In the genomic region with DNA sequence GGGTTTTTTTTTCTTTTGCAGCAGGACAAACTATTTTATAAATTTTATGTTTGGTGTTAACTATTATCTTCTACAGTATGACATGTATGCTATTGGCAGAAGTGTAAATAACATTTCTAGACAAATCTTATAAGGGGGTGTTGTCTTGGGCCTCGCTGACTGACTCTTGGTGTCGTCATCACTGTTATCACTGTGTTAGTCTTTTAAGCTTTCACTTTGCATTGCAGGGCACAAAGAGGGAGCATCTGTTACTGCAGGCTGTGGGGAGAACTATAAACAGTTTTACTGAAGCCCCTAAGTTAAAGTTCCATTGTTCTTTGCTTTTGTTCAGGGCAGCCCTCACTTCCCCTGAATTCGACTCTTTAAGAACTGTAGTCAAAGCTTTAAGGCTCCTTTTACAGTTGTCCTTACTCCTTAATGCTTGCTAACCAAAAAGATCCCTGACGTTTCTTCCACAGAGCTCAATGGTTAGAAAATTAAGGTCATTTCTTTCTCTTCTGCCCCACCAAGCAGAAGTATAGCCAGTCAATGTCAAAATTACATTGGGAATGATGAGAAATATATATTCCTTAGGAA, we compare ENCODE assay signal across 9 cellular contexts.
DNase-seq lines count a peak whose midpoint lies in the region; ATAC-seq, FAIRE-seq and TF ChIP-seq lines count a peak whose summit lies in the region.
"Had no signal": no experiment of that assay in that cellular context is flagged by ENCODE, and none has a peak within 500 bp of the region (broad histone marks: within the 10 kb centered on the region; RNA-seq: fewer than 3 reads in every experiment).

No MANE protein-coding gene starts in this region.

- TF ChIP-seq RAD21 in H1 (IDR thresholded peaks at IDR 0.05 in 1 of 2, conservative IDR thresholded peaks at IDR 0.05 in 1 of 2; ENCODE audit: low read depth in 2 of 2, low read length in 2 of 2) = no peak

- H4K20me1 ChIP-seq in H1 (replicated peaks in 1 of 2; ENCODE audit: control insufficient read depth in 1 of 2, insufficient read depth in 2 of 2, low read length in 2 of 2) = no peaks in the 10 kb centered on the region
- H4K20me1 ChIP-seq in osteoblast (ENCODE audit: insufficient read depth, low read length) = no peaks in the 10 kb centered on the region

- no peak for TF ChIP-seq EP300 in H1 (IDR thresholded peaks at IDR 0.05; ENCODE audit: borderline replicate concordance in 1 of 2, low read depth in 2 of 2, low read length in 2 of 2)

- WGBS in H1 (ENCODE audit: extremely low coverage in 1 of 2, insufficient coverage in 1 of 2, insufficient read length in 1 of 2, insufficient replicate concordance in 2 of 2, low coverage in 1 of 2, low lambda C conversion rate in 2 of 2, missing lambda C conversion rate in 1 of 2), 2 experiments = 65% methylated on average over 4 of the region's 4 CpGs; no CpG with 5 or more reads in 1 of the 2 experiments

- H3K36me3 ChIP-seq in HUES6 (ENCODE audit: control insufficient read depth, insufficient read depth, low read length) = no peaks in the 10 kb centered on the region
- H3K36me3 ChIP-seq in H1 (ENCODE audit: control insufficient read depth in 2 of 4, insufficient read depth in 4 of 4, low read length in 3 of 4) = no peaks in the 10 kb centered on the region
- no peaks in the 10 kb centered on the region for H3K36me3 ChIP-seq in osteoblast (ENCODE audit: insufficient read depth, low read length)

- no peak overlapping the region for H4K5ac ChIP-seq in H1 (ENCODE audit: insufficient read length, low read depth, low read length)

- H3K23ac ChIP-seq in H1 (ENCODE audit: insufficient read length) = no peak overlapping the region

- DNase-seq in H1 (ENCODE audit: low read depth in 1 of 2, low spot score in 2 of 2) (no peak), osteoblast (ENCODE audit: insufficient read length, low spot score, missing footprints) (no peak), activated T-cell treated with anti-CD3 and anti-CD28 coated beads for 4 hours (no peak)

- no peak overlapping the region for H2BK20ac ChIP-seq in H1 (ENCODE audit: low read length)

- H4K8ac ChIP-seq in H1 (ENCODE audit: extremely low read depth, insufficient read depth, low read length) = no peak overlapping the region

- no peak overlapping the region for H2BK12ac ChIP-seq in H1 (ENCODE audit: low read depth, low read length)

- TF ChIP-seq CTCF in H1 (IDR thresholded peaks at IDR 0.05; ENCODE audit: control extremely low read depth in 1 of 3, insufficient read depth in 1 of 3, low read depth in 1 of 3, low read length in 3 of 3) = no peak
- TF ChIP-seq CTCF in osteoblast (IDR thresholded peaks at IDR 0.05; ENCODE audit: extremely low read depth, low read depth, low read length) = no peak

- ATAC-seq in GM18511 (IDR thresholded peaks at IDR 0.05; ENCODE audit: unreplicated experiment) (peak; percentile 35), GM18858 (IDR thresholded peaks at IDR 0.05; ENCODE audit: unreplicated experiment) (no peak), HG02763 (IDR thresholded peaks at IDR 0.05; ENCODE audit: unreplicated experiment) (no peak)

- H4K91ac ChIP-seq in H1 (replicated peaks; ENCODE audit: insufficient read length, low read length) = no peak overlapping the region

- no peak overlapping the region for H2AK5ac ChIP-seq in H1 (ENCODE audit: low read depth, low read length)

- no peak overlapping the region for H3K56ac ChIP-seq in H1 (replicated peaks; ENCODE audit: insufficient read length, low read depth, low read length)

- H3K18ac ChIP-seq in H1 (ENCODE audit: extremely low read depth, low read length) = no peak overlapping the region

- H3K9me3 ChIP-seq in HUES6 (ENCODE audit: control insufficient read depth, insufficient read depth, low read depth, low read length) (no peaks in the 10 kb centered on the region), H1 (ENCODE audit: insufficient read depth in 2 of 2, low read depth in 1 of 2, low read length in 1 of 2) (no peaks in the 10 kb centered on the region), osteoblast (ENCODE audit: low read depth, low read length) (no peaks in the 10 kb centered on the region)
- H3K9me3 ChIP-seq: body of pancreas had no signal

- H3K14ac ChIP-seq in H1 (ENCODE audit: insufficient read length) = no peak overlapping the region

- CTCF ChIA-PET in H1 (lab: Charles Lee; ENCODE audit: partially characterized antibody) = interaction anchor here (0.7 to 3.9 kb wide), 50 partner anchors 8 to 620 kb away, joined by 3 to 32 read pairs (median 4); no protein-coding TSS in a partner anchor

- no peak overlapping the region for H3K9ac ChIP-seq in HUES6 (ENCODE audit: low read length)
- no peak overlapping the region for H3K9ac ChIP-seq in H1 (replicated peaks in 1 of 4; ENCODE audit: extremely low read depth in 1 of 4, low read depth in 3 of 4, low read length in 3 of 4)

- no peak overlapping the region for H2BK120ac ChIP-seq in H1 (replicated peaks; ENCODE audit: low read depth, low read length)

- POLR2A ChIA-PET in H1 (lab: Charles Lee; ENCODE audit: partially characterized antibody) = no interaction called here

- no peak for FAIRE-seq in H1 (lab: Jason Lieb, UNC)

- H3K79me2 ChIP-seq in H1 (ENCODE audit: control insufficient read depth in 1 of 2, insufficient read depth in 2 of 2, low read length in 2 of 2) = no peaks in the 10 kb centered on the region
- no peaks in the 10 kb centered on the region for H3K79me2 ChIP-seq in osteoblast (ENCODE audit: insufficient read depth, low read length)

- H3K27me3 ChIP-seq in HUES6 (ENCODE audit: control insufficient read depth, insufficient read depth, low read length) = no peaks in the 10 kb centered on the region
- H3K27me3 ChIP-seq in H1 (replicated peaks in 1 of 4; ENCODE audit: control insufficient read depth in 3 of 4, extremely low read depth in 1 of 4, insufficient read depth in 3 of 4, low read length in 3 of 4) = no peaks in the 10 kb centered on the region
- H3K27me3 ChIP-seq in osteoblast (ENCODE audit: insufficient read depth, low read length) = peaks cover 5% of the 10 kb centered on the region
- H3K27me3 ChIP-seq: body of pancreas had no signal

- no peaks in the 10 kb centered on the region for H3K23me2 ChIP-seq in H1 (ENCODE audit: low read depth, low read length)

- TF ChIP-seq POLR2A in H1 (IDR thresholded peaks at IDR 0.05; ENCODE audit: control extremely low read depth in 1 of 2, low read depth in 2 of 2, low read length in 2 of 2) = no peak

- H3K4me1 ChIP-seq in HUES6 (ENCODE audit: control insufficient read depth, insufficient read depth, low read length) (peaks cover 21% of the 10 kb centered on the region), H1 (replicated peaks in 1 of 4; ENCODE audit: control insufficient read depth in 3 of 4, insufficient read depth in 4 of 4, low read length in 3 of 4) (peaks cover 3 to 11% (median 6%) of the 10 kb centered on the region in 4 experiments; a peak in 4 of 7 replicates), osteoblast (ENCODE audit: insufficient read depth, low read length) (peaks cover 4% of the 10 kb centered on the region)

- 0 out of 2 replicates have a peak overlapping the region, but pooled peaks have one; percentile 10 for H3K27ac ChIP-seq in HUES6 (ENCODE audit: low read depth, low read length)
- H3K27ac ChIP-seq in H1 (ENCODE audit: low read depth, low read length) = no peak overlapping the region
- no peak overlapping the region for H3K27ac ChIP-seq in osteoblast (ENCODE audit: low read depth, low read length)
- H3K27ac ChIP-seq: body of pancreas, PC-9 had no signal

- no peak overlapping the region for H2BK15ac ChIP-seq in H1 (ENCODE audit: low read length)

- H2AFZ ChIP-seq in H1 (ENCODE audit: low read length) = peak overlapping the region; percentile 72
- peak overlapping the region; percentile 56 for H2AFZ ChIP-seq in osteoblast (ENCODE audit: low read length)

- H3K4ac ChIP-seq in H1 (replicated peaks; ENCODE audit: insufficient read length, low read depth, low read length) = no peak overlapping the region

- H2BK5ac ChIP-seq in H1 (ENCODE audit: low read depth, low read length) = no peak overlapping the region

- peak overlapping the region; percentile 26; the same call in 1 of the 2 replicates for H3K4me3 ChIP-seq in HUES6 (ENCODE audit: low read depth, low read length)
- no peak overlapping the region; a peak in 1 of 8 replicates for H3K4me3 ChIP-seq in H1 (ENCODE audit: extremely low read depth in 1 of 4, insufficient read depth in 2 of 4, low read depth in 3 of 4, low read length in 4 of 4)
- peak overlapping the region; percentile 63 for H3K4me3 ChIP-seq in osteoblast (ENCODE audit: insufficient read depth, low read length)
- H3K4me3 ChIP-seq: body of pancreas, PC-9 had no signal

- H3K4me2 ChIP-seq in H1 (ENCODE audit: insufficient read depth in 1 of 2, low read depth in 2 of 2, low read length in 2 of 2) = peak overlapping the region; percentile 1 to 2; a peak in 1 of 4 replicates
- peak overlapping the region; percentile 84 for H3K4me2 ChIP-seq in osteoblast (ENCODE audit: insufficient read depth, low read length)

- no peaks in the 10 kb centered on the region for H3K79me1 ChIP-seq in H1 (ENCODE audit: low read depth, low read length)

TF ChIP-seq in H1, 55 proteins besides CTCF, POLR2A, EP300 and RAD21:
- TF ChIP-seq GABPA (IDR thresholded peaks at IDR 0.05; ENCODE audit: borderline replicate concordance, insufficient read depth, low read length) = no peak
- no peak for TF ChIP-seq SAP30 (IDR thresholded peaks at IDR 0.05; ENCODE audit: insufficient read depth, insufficient replicate concordance, low read length)
- TF ChIP-seq, protein P1, sequence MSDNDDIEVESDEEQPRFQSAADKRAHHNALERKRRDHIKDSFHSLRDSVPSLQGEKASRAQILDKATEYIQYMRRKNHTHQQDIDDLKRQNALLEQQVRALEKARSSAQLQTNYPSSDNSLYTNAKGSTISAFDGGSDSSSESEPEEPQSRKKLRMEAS (IDR thresholded peaks at IDR 0.05) = no peak

Comparison
In these comparisons a context has a peak if more than half of its experiments do, and no peak if none do; other contexts are left out.
1. H3K4me3 ChIP-seq: peak in HUES6 (single experiment) and osteoblast (single experiment); none in H1 (0 of 4).